In the genomic region with DNA sequence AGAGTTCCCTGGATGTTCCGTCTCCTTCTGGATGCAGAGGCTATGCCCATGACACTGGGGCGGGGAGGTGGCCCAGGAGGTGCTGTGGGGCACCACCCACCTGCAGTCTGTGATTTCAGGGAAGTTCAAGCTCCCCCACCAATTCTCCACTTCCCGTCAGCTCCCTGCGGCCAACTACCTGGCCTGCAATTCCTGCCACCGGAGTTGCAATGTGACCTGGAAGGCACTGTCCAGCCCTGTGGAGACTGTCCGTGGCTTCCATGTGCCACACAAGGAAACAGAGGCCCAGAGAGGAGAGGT, we compare ENCODE assay signal across 24 cellular contexts. TPM values are rescaled to one million over a fixed set of nuclear protein-coding genes. Genes with fewer than 3 reads are reported as not detected.
A peak's percentile ranks its signal among the peaks of the same experiment; 100 is the strongest.
DNase-seq lines count a peak whose midpoint lies in the region; ATAC-seq, FAIRE-seq and TF ChIP-seq lines count a peak whose summit lies in the region.
"Had no signal": no experiment of that assay in that cellular context is flagged by ENCODE, and none has a peak within 500 bp of the region (broad histone marks: within the 10 kb centered on the region; RNA-seq: fewer than 3 reads in every experiment).

No MANE protein-coding gene starts in this region.

- H3K36me3 Mint-ChIP-seq in dendritic cell treated with granulocyte-macrophage colony-stimulating factor and Interleukin-4, amounts not matched to agents 40 ng/mL and 50 ng/mL, for 4 days (ENCODE audit: low read depth) = no peaks in the 10 kb centered on the region
- H3K36me3 Mint-ChIP-seq: CD4-positive, alpha-beta memory T cell had no signal

- no peaks in the 10 kb centered on the region for H4K20me1 ChIP-seq in Loucy (ENCODE audit: insufficient read depth, low read length, poor library complexity, severe bottlenecking)
- H4K20me1 ChIP-seq in keratinocyte (ENCODE audit: control insufficient read depth, extremely low read depth, insufficient read depth, low read length) = no peaks in the 10 kb centered on the region

- H3K4me3 ChIP-seq in Loucy (ENCODE audit: low read length, poor library complexity, severe bottlenecking) = no peak overlapping the region
- H3K4me3 ChIP-seq in keratinocyte (ENCODE audit: control insufficient read depth in 2 of 3, extremely low read depth in 1 of 3, insufficient read depth in 2 of 3, low read depth in 1 of 3, low read length in 3 of 3) = no peak overlapping the region
- H3K4me3 ChIP-seq in MG63 = no peak overlapping the region

- ATAC-seq in esophagus mucosa (no peak), GM19455 (IDR thresholded peaks at IDR 0.05; ENCODE audit: unreplicated experiment) (no peak)
- ATAC-seq: Panc1, SK-N-SH treated with all-trans-retinoic acid at 6 μM for 48 hours had no signal

- DNase-seq in D341Med (ENCODE audit: low spot score) (peak; percentile 9), keratinocyte (ENCODE audit: low read depth, low spot score) (no peak), RWPE1 (ENCODE audit: low spot score) (no peak), MG63 (no peak)
- DNase-seq: CD4-positive, alpha-beta memory T cell; DMS153; NCI-H1092 treated with DMSO at 0.1 percent for 48 hours; NCI-H1436 treated with DMSO at 0.1 percent for 48 hours; NCI-H1930; NCI-H748 treated with DMSO at 0.1 percent for 48 hours had no signal

- no peak overlapping the region for H3K4me3 Mint-ChIP-seq in dendritic cell treated with granulocyte-macrophage colony-stimulating factor and Interleukin-4, amounts not matched to agents 40 ng/mL and 50 ng/mL, for 4 days
- H3K4me3 Mint-ChIP-seq: CD4-positive, alpha-beta memory T cell had no signal

- H2AFZ ChIP-seq in Loucy (ENCODE audit: low read length) (no peak overlapping the region), keratinocyte (ENCODE audit: control insufficient read depth, low read length) (no peak overlapping the region)

- no peaks in the 10 kb centered on the region for H3K9me3 Mint-ChIP-seq in dendritic cell treated with granulocyte-macrophage colony-stimulating factor and Interleukin-4, amounts not matched to agents 40 ng/mL and 50 ng/mL, for 4 days

- no peak for TF ChIP-seq CTCF in Loucy (conservative IDR thresholded peaks at IDR 0.05; ENCODE audit: low read length)
- no peak for TF ChIP-seq CTCF in keratinocyte (optimal IDR thresholded peaks at IDR 0.05 in 1 of 3, IDR thresholded peaks at IDR 0.05 in 1 of 3, conservative IDR thresholded peaks at IDR 0.05 in 1 of 3; ENCODE audit: extremely low read depth in 1 of 3, insufficient read depth in 2 of 3, low read length in 3 of 3)
- no peak for TF ChIP-seq CTCF in RWPE1 (conservative IDR thresholded peaks at IDR 0.05; ENCODE audit: low read depth)

- H3K9me2 ChIP-seq in Loucy (replicated peaks; ENCODE audit: low read depth, low read length) = no peaks in the 10 kb centered on the region

- H3K27ac ChIP-seq in keratinocyte (ENCODE audit: control insufficient read depth, insufficient read depth, low read length) (no peak overlapping the region), RWPE1 (no peak overlapping the region)

- H3K27me3 Mint-ChIP-seq in dendritic cell treated with granulocyte-macrophage colony-stimulating factor and Interleukin-4, amounts not matched to agents 40 ng/mL and 50 ng/mL, for 4 days = peaks cover 55% of the 10 kb centered on the region

- H3F3A ChIP-seq in Loucy (ENCODE audit: low read depth) = peaks cover 25% of the 10 kb centered on the region

- CTCF ChIA-PET in RWPE1 (lab: Yijun Ruan, JAX) = interaction anchor here (0.6 to 1.8 kb wide), 4 partner anchors 17 to 1031 kb away, joined by 3 to 17 read pairs (median 6); a partner anchor contains a TSS

- no peaks in the 10 kb centered on the region for H3K9me1 ChIP-seq in keratinocyte (ENCODE audit: control insufficient read depth, extremely low read depth, insufficient read depth, low read length)

- no peak overlapping the region for H3K4me2 ChIP-seq in Loucy (ENCODE audit: low read depth, low read length, poor library complexity, severe bottlenecking)
- H3K4me2 ChIP-seq in keratinocyte (ENCODE audit: control insufficient read depth, extremely low read depth, insufficient read depth, low read depth, low read length) = peak overlapping the region; percentile 2

- peaks cover 31% of the 10 kb centered on the region for H3K36me3 ChIP-seq in Loucy (ENCODE audit: insufficient read depth, low read length)
- H3K36me3 ChIP-seq in keratinocyte (ENCODE audit: control insufficient read depth in 2 of 2, extremely low read depth in 1 of 2, insufficient read depth in 2 of 2, low read length in 2 of 2) = no peaks in the 10 kb centered on the region
- H3K36me3 ChIP-seq in MG63 = no peaks in the 10 kb centered on the region

- dilution Hi-C loops in keratinocyte (cut with MboI; ENCODE audit: extremely low pct_ligation_motif_present, low sequenced_read_pairs) = no loop called here

- POLR2A ChIA-PET in RWPE1 (lab: Yijun Ruan, JAX; ENCODE audit: low non-redundant PET) = interaction anchor here (0.5 kb wide), 1 partner anchor 694 kb away, joined by 3 read pairs; no protein-coding TSS in a partner anchor

- H3K27me3 ChIP-seq in Loucy (ENCODE audit: insufficient read depth, low read length, poor library complexity, severe bottlenecking) (no peaks in the 10 kb centered on the region), keratinocyte (ENCODE audit: control insufficient read depth, extremely low read depth, insufficient read depth, low read length) (peaks cover 23% of the 10 kb centered on the region), MG63 (no peaks in the 10 kb centered on the region)

- H3K9me3 ChIP-seq in Loucy (ENCODE audit: insufficient read depth, low read depth, low read length) (no peaks in the 10 kb centered on the region), keratinocyte (ENCODE audit: control insufficient read depth, low read depth, low read length) (no peaks in the 10 kb centered on the region), MG63 (no peaks in the 10 kb centered on the region)
- H3K9me3 ChIP-seq: Caco-2 had no signal

- H3K27ac Mint-ChIP-seq in dendritic cell treated with granulocyte-macrophage colony-stimulating factor and Interleukin-4, amounts not matched to agents 40 ng/mL and 50 ng/mL, for 4 days = peak overlapping the region; percentile 20
- H3K27ac Mint-ChIP-seq: CD4-positive, alpha-beta memory T cell; IgD-negative memory B cell had no signal

- H3K9ac ChIP-seq in Loucy (ENCODE audit: low read depth, low read length, poor library complexity, severe bottlenecking) (peak overlapping the region; percentile 74), keratinocyte (ENCODE audit: control insufficient read depth, extremely low read depth, insufficient read depth, low read length) (peak overlapping the region; percentile 14)

- H3K4me1 Mint-ChIP-seq in dendritic cell treated with granulocyte-macrophage colony-stimulating factor and Interleukin-4, amounts not matched to agents 40 ng/mL and 50 ng/mL, for 4 days (ENCODE audit: low read depth) = peaks cover 41% of the 10 kb centered on the region

- peaks cover 24% of the 10 kb centered on the region for H3K79me2 ChIP-seq in Loucy (ENCODE audit: insufficient read depth, low read length)
- no peaks in the 10 kb centered on the region for H3K79me2 ChIP-seq in keratinocyte (ENCODE audit: control insufficient read depth, insufficient read depth, low read length)

- H3K4me1 ChIP-seq in Loucy (ENCODE audit: insufficient read depth, low read length, poor library complexity, severe bottlenecking) = peaks cover 86% of the 10 kb centered on the region
- H3K4me1 ChIP-seq in keratinocyte (ENCODE audit: control insufficient read depth, extremely low read depth, insufficient read depth, low read length) = peaks cover 22% of the 10 kb centered on the region

- FAIRE-seq in keratinocyte (lab: Jason Lieb, UNC) = no peak
- FAIRE-seq: G401.6, H54 had no signal

- intact Hi-C loops in dendritic cell treated with granulocyte-macrophage colony-stimulating factor and Interleukin-4, amounts not matched to agents 40 ng/mL and 50 ng/mL, for 4 days (cut with micrococcal nuclease) = no loop called here

RNA-seq across cellular contexts. Expression of a gene that starts 16.6 kb away (rescaled TPM):
- not detected in 3 replicates for polyA plus RNA-seq in keratinocyte
- not detected for polyA plus RNA-seq in keratinocyte (2011; ENCODE audit: low read depth)
- polyA plus RNA-seq in keratinocyte (2011; cell fraction: cytosol; rRNA removed) = not detected in 2 replicates
- not detected in 2 replicates for polyA plus RNA-seq in keratinocyte (2011; cell fraction: nucleus; rRNA removed)
- not detected in 2 replicates for polyA plus RNA-seq in keratinocyte (2012; ENCODE audit: low replicate concordance)
- polyA minus RNA-seq in keratinocyte = not detected in 3 replicates
- not detected for polyA minus RNA-seq in keratinocyte (2011; cell fraction: cytosol; rRNA and poly(A)+ RNA removed)
- not detected in 2 replicates for polyA minus RNA-seq in keratinocyte (2011; cell fraction: nucleus; rRNA and poly(A)+ RNA removed)
- not detected for total RNA-seq in esophagus mucosa
- not detected in 2 replicates for total RNA-seq in MG63 (2014; rRNA removed; shearing (Covaris generic); ENCODE audit: low replicate concordance)
- total RNA-seq: A673; CD4-positive, alpha-beta memory T cell; Daoy; NCI-H460 had no signal
- polyA plus RNA-seq: BJ; CD4-positive, alpha-beta memory T cell had no signal

RNA-seq across cellular contexts. Expression of a gene that starts 35.7 kb away (rescaled TPM):
- polyA plus RNA-seq in keratinocyte = 36.2 to 40.8 TPM (median 37.2 TPM) in 3 replicates
- 12.7 TPM for polyA plus RNA-seq in keratinocyte (2011; ENCODE audit: low read depth)
- polyA plus RNA-seq in keratinocyte (2011; cell fraction: cytosol; rRNA removed) = 24.2 and 34.4 TPM in 2 replicates
- 48.9 and 54.0 TPM in 2 replicates for polyA plus RNA-seq in keratinocyte (2011; cell fraction: nucleus; rRNA removed)
- 33.5 and 39.4 TPM in 2 replicates for polyA plus RNA-seq in keratinocyte (2012; ENCODE audit: low replicate concordance)
- polyA minus RNA-seq in keratinocyte = 30.6 to 60.8 TPM (median 41.5 TPM) in 3 replicates
- polyA minus RNA-seq in keratinocyte (2011; cell fraction: cytosol; rRNA and poly(A)+ RNA removed) = 28.2 TPM
- 21.6 and 26.4 TPM in 2 replicates for polyA minus RNA-seq in keratinocyte (2011; cell fraction: nucleus; rRNA and poly(A)+ RNA removed)
- total RNA-seq in esophagus mucosa = 33.6 TPM
- total RNA-seq in MG63 (2014; rRNA removed; shearing (Covaris generic); ENCODE audit: low replicate concordance) = 40.1 and 58.0 TPM in 2 replicates

RNA-seq across cellular contexts. Expression of a gene that starts 50.7 kb away (rescaled TPM):
- 26.1 to 28.6 TPM (median 27.7 TPM) in 3 replicates for polyA plus RNA-seq in keratinocyte
- 21.6 TPM for polyA plus RNA-seq in keratinocyte (2011; ENCODE audit: low read depth)
- polyA plus RNA-seq in keratinocyte (2011; cell fraction: cytosol; rRNA removed) = 12.2 and 21.2 TPM in 2 replicates
- 87.3 and 97.0 TPM in 2 replicates for polyA plus RNA-seq in keratinocyte (2011; cell fraction: nucleus; rRNA removed)
- 13.2 and 14.6 TPM in 2 replicates for polyA plus RNA-seq in keratinocyte (2012; ENCODE audit: low replicate concordance)
- 41.8 to 99.1 TPM (median 79.9 TPM) in 3 replicates for polyA minus RNA-seq in keratinocyte
- 18.6 TPM for polyA minus RNA-seq in keratinocyte (2011; cell fraction: cytosol; rRNA and poly(A)+ RNA removed)
- 47.8 and 94.9 TPM in 2 replicates for polyA minus RNA-seq in keratinocyte (2011; cell fraction: nucleus; rRNA and poly(A)+ RNA removed)
- total RNA-seq in esophagus mucosa = 22.6 TPM
- 6.5 and 15.3 TPM in 2 replicates for total RNA-seq in MG63 (2014; rRNA removed; shearing (Covaris generic); ENCODE audit: low replicate concordance)
